In the genomic region with DNA sequence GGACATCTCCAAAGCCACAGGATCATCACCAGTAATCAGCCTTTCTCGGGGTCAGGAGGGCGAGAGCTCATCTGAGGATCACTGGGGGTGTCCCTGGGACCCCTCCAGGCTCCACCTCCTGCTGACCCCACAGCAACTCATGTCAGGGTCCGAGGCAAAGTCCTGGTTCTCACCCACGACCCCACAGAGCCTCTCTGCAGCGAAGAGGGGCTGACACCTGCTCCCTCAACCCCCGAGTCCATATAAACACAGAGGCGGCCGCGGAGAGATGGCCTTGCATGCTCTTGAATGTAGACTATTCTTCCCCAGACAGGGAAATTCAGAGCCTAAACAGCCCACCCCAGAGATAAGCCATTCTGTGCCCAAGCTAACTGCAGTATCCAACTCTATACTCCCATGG, we compare ENCODE assay signal across 19 cellular contexts. TPM values are rescaled to one million over a fixed set of nuclear protein-coding genes. Genes with fewer than 3 reads are reported as not detected.
A peak's percentile ranks its signal among the peaks of the same experiment; 100 is the strongest.
DNase-seq lines count a peak whose midpoint lies in the region; ATAC-seq and TF ChIP-seq lines count a peak whose summit lies in the region.
"Had no signal": no experiment of that assay in that cellular context is flagged by ENCODE, and none has a peak within 500 bp of the region (broad histone marks: within the 10 kb centered on the region; RNA-seq: fewer than 3 reads in every experiment).

No MANE protein-coding gene starts in this region.

- H3K27me3 Mint-ChIP-seq in brain (no peaks in the 10 kb centered on the region), mesothelial cell of epicardium (ENCODE audit: low read depth) (no peaks in the 10 kb centered on the region)
- H3K27me3 Mint-ChIP-seq: B cell; CD4-positive, alpha-beta T cell had no signal

- H3K9me3 Mint-ChIP-seq in brain (peaks cover 0 to 3% (median 0%) of the 10 kb centered on the region in 5 experiments), mesothelial cell of epicardium (peaks cover 4% of the 10 kb centered on the region)
- H3K9me3 Mint-ChIP-seq: CD4-positive, alpha-beta T cell had no signal

- H3K36me3 ChIP-seq in left ventricle myocardium inferior (no peaks in the 10 kb centered on the region), right atrium auricular region (no peaks in the 10 kb centered on the region), spleen (peaks cover 0 to 40% (median 5%) of the 10 kb centered on the region in 6 donors)
- H3K36me3 ChIP-seq: SJCRH30 had no signal

- H3K4me3 ChIP-seq in left ventricle myocardium inferior (no peak overlapping the region), right atrium auricular region (no peak overlapping the region), spleen (no peak overlapping the region)
- H3K4me3 ChIP-seq: PC-9, SJCRH30 had no signal

- H3K4me3 Mint-ChIP-seq in brain (no peak overlapping the region), mesothelial cell of epicardium (no peak overlapping the region)
- H3K4me3 Mint-ChIP-seq: B cell; CD4-positive, alpha-beta T cell had no signal

- WGBS in spleen, 5 donors, result 86 to 97% (median 89%) methylated on average over 3 to 9 of the region's 9 CpGs

- peaks cover 84% of the 10 kb centered on the region for H3K4me1 ChIP-seq in left ventricle myocardium inferior
- peaks cover 0 to 19% of the 10 kb centered on the region in 2 donors for H3K4me1 ChIP-seq in right atrium auricular region
- peaks cover 24 to 99% (median 88%) of the 10 kb centered on the region in 6 donors for H3K4me1 ChIP-seq in spleen

- H3K27ac ChIP-seq in left ventricle myocardium inferior (replicated peaks) (no peak overlapping the region), right atrium auricular region (no peak overlapping the region), spleen (no peak overlapping the region)
- H3K27ac ChIP-seq: PC-9, SJCRH30 had no signal

- H3K9me3 ChIP-seq in left ventricle myocardium inferior (replicated peaks) (no peaks in the 10 kb centered on the region), right atrium auricular region (no peaks in the 10 kb centered on the region), spleen (no peaks in the 10 kb centered on the region)

- peak; percentile 7 for DNase-seq in left ventricle myocardium inferior
- DNase-seq in right atrium auricular region (ENCODE audit: low spot score), result no peak
- no peak for DNase-seq in mesothelial cell of epicardium (ENCODE audit: low spot score in 2 of 2, unreplicated experiment in 2 of 2)
- DNase-seq in spleen, result peak; percentile 67
- no peak for DNase-seq in stimulated activated naive CD8-positive, alpha-beta T cell treated with anti-CD3 and anti-CD28 coated beads, Interleukin-15, Interleukin-2, amounts not matched to agents 100 U/mL and 50 U/mL, for 24 hours
- DNase-seq in T1000 (lab: John Stamatoyannopoulos, UW), result no peak
- DNase-seq: CD4-positive, alpha-beta T cell; DMS79 treated with DMSO at 0.1 percent for 48 hours; HCEC 1CT; KG1; NCI-H1092 treated with DMSO at 0.1 percent for 48 hours; NCI-H1436 treated with DMSO at 0.1 percent for 48 hours; NCI-H1930; NCI-H510A; PC-9; SJCRH30 had no signal

- H3K4me1 Mint-ChIP-seq in brain (peaks cover 29% of the 10 kb centered on the region), mesothelial cell of epicardium (peaks cover 24% of the 10 kb centered on the region)

- TF ChIP-seq CTCF in left ventricle myocardium inferior (IDR thresholded peaks at IDR 0.05; ENCODE audit: borderline replicate concordance) (no peak), right atrium auricular region (IDR thresholded peaks at IDR 0.05) (no peak), brain (conservative IDR thresholded peaks at IDR 0.05) (no peak), mesothelial cell of epicardium (IDR thresholded peaks at IDR 0.05; ENCODE audit: unreplicated experiment) (no peak), spleen (IDR thresholded peaks at IDR 0.05 in 8 of 11, conservative IDR thresholded peaks at IDR 0.05 in 3 of 11) (no peak)

- H3K27ac Mint-ChIP-seq in brain (peak overlapping the region in 4 of 5 experiments; percentile 13 to 44 (median 24)), mesothelial cell of epicardium (peak overlapping the region; percentile 51)
- H3K27ac Mint-ChIP-seq: B cell; CD4-positive, alpha-beta T cell had no signal

- intact Hi-C loops in left ventricle myocardium inferior (cut with micrococcal nuclease), result no loop called here
- intact Hi-C loops in spleen (cut with DNase I; ENCODE audit: low total_unique reads), result no loop called here

- no peak for TF ChIP-seq POLR2A in spleen (IDR thresholded peaks at IDR 0.05)

- no peaks in the 10 kb centered on the region for H3K27me3 ChIP-seq in left ventricle myocardium inferior (ENCODE audit: low read depth)
- no peaks in the 10 kb centered on the region for H3K27me3 ChIP-seq in right atrium auricular region
- no peaks in the 10 kb centered on the region for H3K27me3 ChIP-seq in spleen (replicated peaks in 1 of 7)
- H3K27me3 ChIP-seq: SJCRH30 had no signal

- H3K36me3 Mint-ChIP-seq in brain, result peaks cover 10% of the 10 kb centered on the region
- H3K36me3 Mint-ChIP-seq in mesothelial cell of epicardium, result peaks cover 8% of the 10 kb centered on the region

- ATAC-seq in stimulated activated naive CD8-positive, alpha-beta T cell treated with anti-CD3 and anti-CD28 coated beads, Interleukin-15, Interleukin-2, amounts not matched to agents 100 U/mL and 50 U/mL, for 24 hours, result no peak
- ATAC-seq in HG03521 (IDR thresholded peaks at IDR 0.05; ENCODE audit: unreplicated experiment), result no peak

RNA-seq across cellular contexts. Expression of a gene that starts 29.9 kb away (rescaled TPM):
- total RNA-seq in left ventricle myocardium inferior, result 26.7 TPM
- 10 to 100 TPM; 19.0 to 25.8 TPM for total RNA-seq in right atrium auricular region
- 64.3 TPM for polyA plus RNA-seq in brain (ENCODE audit: insufficient read depth, low read depth, low replicate concordance)
- total RNA-seq in mesothelial cell of epicardium, result 139 to 141 TPM (median 141 TPM) in 3 replicates
- total RNA-seq in spleen, result 10 to 100 TPM; 52.2 to 99.5 (median 66.7) TPM
- 10 to 100 TPM in 1 of 3 donors, 1 to 10 TPM in 2; 7.2 to 24.7 (median 9.2) TPM for polyA plus RNA-seq in spleen

Comparison
In these comparisons a context has a peak if more than half of its experiments do, and no peak if none do; other contexts are left out.
1. DNase-seq: peak in left ventricle myocardium inferior (single experiment) and spleen (single experiment); none in right atrium auricular region (single experiment), mesothelial cell of epicardium (0 of 2), stimulated activated naive CD8-positive, alpha-beta T cell treated with anti-CD3 and anti-CD28 coated beads, Interleukin-15, Interleukin-2, amounts not matched to agents 100 U/mL and 50 U/mL, for 24 hours (single experiment) and T1000 (single experiment).